In genomic region chr10:98267894-98268693, GRCh38 we compare ENCODE assay signal across 8 cellular contexts. TPM values are rescaled to one million over a fixed set of nuclear protein-coding genes. Genes with fewer than 3 reads are reported as not detected.
DNase-seq lines count a peak whose midpoint lies in the region; ATAC-seq and TF ChIP-seq lines count a peak whose summit lies in the region.

Gene LOXL4 (minus strand): TSS chr10:98268194. CDS start chr10:98263019, 5,175 bp downstream.

- no peaks in the 10 kb centered on the region for H3K4me1 ChIP-seq in colonic mucosa
- H3K4me1 ChIP-seq in right lobe of liver = peaks cover 0 to 19% (median 0%) of the 10 kb centered on the region in 4 donors
- H3K4me1 ChIP-seq in tibial nerve = peaks cover 0 to 59% (median 15%) of the 10 kb centered on the region in 4 donors

- H3K4me3 ChIP-seq in colonic mucosa (peak within 1 kb of the TSS; percentile 15), right lobe of liver (peak within 1 kb of the TSS; percentile 34 to 51 (median 37)), tibial nerve (peak within 1 kb of the TSS; percentile 31 to 66 (median 44))

- WGBS in right lobe of liver (ENCODE audit: insufficient coverage, low coverage, low lambda C conversion rate, missing lambda C conversion rate) = no CpG with 5 or more reads among the region's 75 CpGs
- WGBS in tibial nerve, 2 donors = 5 to 12% methylated on average over 11 of the region's 75 CpGs

- no peaks in the 10 kb centered on the region for H3K36me3 ChIP-seq in colonic mucosa
- H3K36me3 ChIP-seq in right lobe of liver = no peaks in the 10 kb centered on the region
- H3K36me3 ChIP-seq in tibial nerve = peaks cover 0 to 8% (median 0%) of the 10 kb centered on the region in 3 donors

- peak in 1 of 2 donors; percentile 4 for TF ChIP-seq EP300 in tibial nerve (IDR thresholded peaks at IDR 0.05)

- ATAC-seq in right lobe of liver = peak; percentile 8 to 32 (median 22)
- no peak for ATAC-seq in GM21381 (IDR thresholded peaks at IDR 0.05; ENCODE audit: unreplicated experiment)

- H3K27me3 ChIP-seq in colonic mucosa (peaks cover 20% of the 10 kb centered on the region), right lobe of liver (no peaks in the 10 kb centered on the region), tibial nerve (no peaks in the 10 kb centered on the region)

- H3K27ac ChIP-seq in colonic mucosa = no peak within 1 kb of the TSS
- peak within 1 kb of the TSS in 1 of 3 donors; percentile 37 for H3K27ac ChIP-seq in right lobe of liver
- H3K27ac ChIP-seq in tibial nerve = peak within 1 kb of the TSS; percentile 34 to 95 (median 82)

- TF ChIP-seq POLR2A in right lobe of liver (IDR thresholded peaks at IDR 0.05) (peak; percentile 68), tibial nerve (IDR thresholded peaks at IDR 0.05) (no peak)

- H3K9me3 ChIP-seq in colonic mucosa (no peaks in the 10 kb centered on the region), right lobe of liver (no peaks in the 10 kb centered on the region), tibial nerve (no peaks in the 10 kb centered on the region)

- peak within 1 kb of the TSS in 1 of 2 donors; percentile 52 for H3K9ac ChIP-seq in colonic mucosa (ENCODE audit: low read depth in 2 of 2, low read length in 2 of 2)

- intact Hi-C loops in colonic mucosa (cut with DNase I) (no loop called here), right lobe of liver (cut with DNase I) (no loop called here)

- DNase-seq in NCI-H748 (lab: John Stamatoyannopoulos, UW; ENCODE audit: unreplicated experiment) = peak; percentile 20
- DNase-seq in NCI-H748 treated with DMSO at 0.1 percent for 48 hours (lab: John Stamatoyannopoulos, UW) = no peak
- peak; percentile 3 for DNase-seq in NCI-H2227 treated with DMSO at 0.1 percent for 48 hours (lab: John Stamatoyannopoulos, UW)
- no peak for DNase-seq in colonic mucosa
- DNase-seq in right lobe of liver = no peak
- DNase-seq in tibial nerve (ENCODE audit: low spot score in 2 of 2) = peak in 1 of 2 donors; percentile 28
- DNase-seq in NCI-H2029 treated with DMSO at 0.1 percent for 48 hours (lab: John Stamatoyannopoulos, UW) = no peak

- no peak for TF ChIP-seq CTCF in colonic mucosa (IDR thresholded peaks at IDR 0.05)
- no peak for TF ChIP-seq CTCF in right lobe of liver (IDR thresholded peaks at IDR 0.05)
- TF ChIP-seq CTCF in tibial nerve (IDR thresholded peaks at IDR 0.05) = no peak

RNA-seq across cellular contexts. Expression of gene LOXL4, which starts in this region (rescaled TPM):
- total RNA-seq in colonic mucosa = 1 to 10 TPM in 1 of 2 donors, under 1 TPM in 1; 0.32 to 1.6 TPM
- total RNA-seq in right lobe of liver = 10 to 100 TPM in 3 of 6 experiments, 1 to 10 TPM in 1, under 1 TPM in 2; 0.51 to 33.4 (median 10.8) TPM
- 10 to 100 TPM in 2 of 4 donors, 1 to 10 TPM in 2; 4.1 to 14.9 (median 10.1) TPM for total RNA-seq in tibial nerve

Comparison
In these comparisons a context has a peak if more than half of its experiments do, and no peak if none do; other contexts are left out.
1. DNase-seq: peak in NCI-H748 (single experiment) and NCI-H2227 treated with DMSO at 0.1 percent for 48 hours (single experiment); none in NCI-H748 treated with DMSO at 0.1 percent for 48 hours (single experiment), colonic mucosa (single experiment), right lobe of liver (0 of 3) and NCI-H2029 treated with DMSO at 0.1 percent for 48 hours (single experiment).
2. Peak in every context shown above with its lines, with median percentiles within 50 percentile points of each other: H3K4me3 ChIP-seq.